Comparison of ENCODE assay signal across 8 cellular contexts in genomic region chr1:65255088-65256050, GRCh38. TPM values are rescaled to one million over a fixed set of nuclear protein-coding genes. Genes with fewer than 3 reads are reported as not detected.
A peak's percentile ranks its signal among the peaks of the same experiment; 100 is the strongest.
DNase-seq lines count a peak whose midpoint lies in the region; ATAC-seq and TF ChIP-seq lines count a peak whose summit lies in the region.

No MANE protein-coding gene starts in this region.

- no peak for TF ChIP-seq POLR2A in transverse colon (IDR thresholded peaks at IDR 0.05)

- H2AFZ ChIP-seq in PC-3 (ENCODE audit: low read length), result peak overlapping the region; percentile 77

- BruUV-seq in PC-3 (replicated peaks; lab: Mats Ljungman, UMichigan), result TSS peak; percentile 57

- TF ChIP-seq CTCF in PC-3 (conservative IDR thresholded peaks at IDR 0.05; ENCODE audit: low read depth, low read length) (no peak), transverse colon (IDR thresholded peaks at IDR 0.05) (no peak)

- POLR2A ChIA-PET in PC-3 (lab: Charles Lee; ENCODE audit: unreplicated experiment), result no interaction called here

- H3K4me3 Mint-ChIP-seq in activated naive CD4-positive, alpha-beta T cell treated with anti-CD3 and anti-CD28 coated beads, Interleukin-2, amount 50 U/mL, for 24 hours, result peak overlapping the region; percentile 92

- no peak overlapping the region for H3K27ac ChIP-seq in PC-3 (ENCODE audit: low read length)
- H3K27ac ChIP-seq in duodenal mucosa (ENCODE audit: low read depth, low read length), result no peak overlapping the region
- H3K27ac ChIP-seq in transverse colon, result peak overlapping the region in 1 of 4 donors; percentile 44

- peaks cover 5% of the 10 kb centered on the region for H3K27me3 Mint-ChIP-seq in activated naive CD4-positive, alpha-beta T cell treated with anti-CD3 and anti-CD28 coated beads, Interleukin-2, amount 50 U/mL, for 24 hours

- H3K27ac Mint-ChIP-seq in activated naive CD4-positive, alpha-beta T cell treated with anti-CD3 and anti-CD28 coated beads, Interleukin-2, amount 50 U/mL, for 24 hours, result no peak overlapping the region

- no peak for DNase-seq in activated naive CD4-positive, alpha-beta T cell (lab: John Stamatoyannopoulos, UW)
- DNase-seq in PC-3 (peak; percentile 31), medulla oblongata (ENCODE audit: extremely low spot score) (peak; percentile 74), transverse colon (no peak), HCEC 1CT (no peak)

- no peaks in the 10 kb centered on the region for H4K20me1 ChIP-seq in PC-3 (ENCODE audit: low read length)

- H3K9me3 Mint-ChIP-seq in activated naive CD4-positive, alpha-beta T cell treated with anti-CD3 and anti-CD28 coated beads, Interleukin-2, amount 50 U/mL, for 24 hours, result no peaks in the 10 kb centered on the region

- in situ Hi-C loops in transverse colon (cut with MboI; ENCODE audit: low pct_ligation_motif_present in 1 of 4, low pct_unique_long_range_greater_than_20kb in 1 of 4, low sequenced_read_pairs in 3 of 4), result loop anchor here in 1 of 4 donors (25.0 kb wide), 1 partner anchor 982 kb away; no protein-coding TSS in a partner anchor

- H3K4me3 ChIP-seq in PC-3 (ENCODE audit: low read length) (peak overlapping the region; percentile 86), duodenal mucosa (ENCODE audit: low read depth in 1 of 2, low read length in 2 of 2) (peak overlapping the region; percentile 69 to 77), transverse colon (peak overlapping the region; percentile 67 to 83 (median 76))

- H3K9ac ChIP-seq in PC-3 (ENCODE audit: low read length) (peak overlapping the region; percentile 58; the same call in 1 of the 2 replicates), duodenal mucosa (ENCODE audit: low read depth in 1 of 2, low read length in 2 of 2) (peak overlapping the region in 1 of 2 donors; percentile 55)

- H3K36me3 Mint-ChIP-seq in activated naive CD4-positive, alpha-beta T cell treated with anti-CD3 and anti-CD28 coated beads, Interleukin-2, amount 50 U/mL, for 24 hours, result no peaks in the 10 kb centered on the region

- TF ChIP-seq EP300 in transverse colon (IDR thresholded peaks at IDR 0.05; ENCODE audit: low read depth), result no peak

- peak overlapping the region; percentile 92 for H3K4me2 ChIP-seq in PC-3 (ENCODE audit: low read length)

- H3K79me2 ChIP-seq in PC-3 (ENCODE audit: low read length), result peaks cover 9% of the 10 kb centered on the region

- peaks cover 16% of the 10 kb centered on the region for H3K4me1 ChIP-seq in PC-3 (ENCODE audit: insufficient read depth, low read length)
- peaks cover 13 to 15% of the 10 kb centered on the region in 2 donors for H3K4me1 ChIP-seq in duodenal mucosa (ENCODE audit: control insufficient read depth in 1 of 2, insufficient read depth in 2 of 2, low read length in 2 of 2)
- H3K4me1 ChIP-seq in transverse colon, result peaks cover 0 to 17% (median 14%) of the 10 kb centered on the region in 4 donors

- WGBS in transverse colon (ENCODE audit: low coverage in 1 of 2), 2 donors, result 45 to 46% methylated on average over 13 to 28 of the region's 28 CpGs

- no peaks in the 10 kb centered on the region for H3K36me3 ChIP-seq in PC-3 (ENCODE audit: low read depth, low read length)
- no peaks in the 10 kb centered on the region for H3K36me3 ChIP-seq in duodenal mucosa (ENCODE audit: control insufficient read depth in 1 of 2, insufficient read depth in 2 of 2, low read length in 2 of 2)
- no peaks in the 10 kb centered on the region for H3K36me3 ChIP-seq in transverse colon

- intact Hi-C loops in PC-3 (cut with micrococcal nuclease) (loop anchor here (2.0 kb wide), 1 partner anchor 165 kb away; the partner anchor contains the start of genes LEPR and LEPROT), transverse colon (cut with DNase I; ENCODE audit: low total_unique reads) (no loop called here)

- H3K9me3 ChIP-seq in PC-3 (ENCODE audit: low read length), result no peaks in the 10 kb centered on the region
- no peaks in the 10 kb centered on the region for H3K9me3 ChIP-seq in duodenal mucosa (ENCODE audit: control insufficient read depth in 1 of 2, low read length in 2 of 2)
- no peaks in the 10 kb centered on the region for H3K9me3 ChIP-seq in transverse colon

- CTCF ChIA-PET in PC-3 (lab: Charles Lee), result no interaction called here

- no peaks in the 10 kb centered on the region for H3F3A ChIP-seq in PC-3 (ENCODE audit: low read length, unreplicated experiment)

- H3K4me1 Mint-ChIP-seq in activated naive CD4-positive, alpha-beta T cell treated with anti-CD3 and anti-CD28 coated beads, Interleukin-2, amount 50 U/mL, for 24 hours, result peaks cover 17% of the 10 kb centered on the region

- H3K27me3 ChIP-seq in PC-3 (ENCODE audit: low read length) (no peaks in the 10 kb centered on the region), duodenal mucosa (ENCODE audit: control insufficient read depth in 1 of 2, insufficient read depth in 2 of 2, low read length in 2 of 2) (peaks cover 13% of the 10 kb centered on the region in 2 donors), transverse colon (peaks cover 9% of the 10 kb centered on the region)

- ATAC-seq in PC-3, result peak; percentile 16
- no peak for ATAC-seq in GM21526 (IDR thresholded peaks at IDR 0.05; ENCODE audit: low FRiP score, unreplicated experiment)

- H3K9me2 ChIP-seq in PC-3 (replicated peaks; ENCODE audit: low read length), result no peaks in the 10 kb centered on the region

RNA-seq across cellular contexts. Expression of gene DNAJC6, which starts 54.0 kb away (rescaled TPM):
- total RNA-seq in PC-3 (2014; rRNA removed) (3.0 and 7.3 TPM in 2 replicates), transverse colon (1 to 10 TPM in 3 of 4 donors, under 1 TPM in 1; 0.40 to 2.7 (median 1.7) TPM)

Comparison
In these comparisons a context has a peak if more than half of its experiments do, and no peak if none do; other contexts are left out.
1. DNase-seq: peak in PC-3 (single experiment) and medulla oblongata (single experiment); none in activated naive CD4-positive, alpha-beta T cell (0 of 4), transverse colon (single experiment) and HCEC 1CT (single experiment).
2. Peak in every context shown above with its lines, with median percentiles within 50 percentile points of each other: H3K4me3 ChIP-seq.